8 cellular contexts compared by ENCODE assay signal in genomic region chr19:33795370-33796163, GRCh38. TPM values are rescaled to one million over a fixed set of nuclear protein-coding genes. Genes with fewer than 3 reads are reported as not detected.
DNase-seq lines count a peak whose midpoint lies in the region; ATAC-seq and TF ChIP-seq lines count a peak whose summit lies in the region.

No MANE protein-coding gene starts in this region.

- TF ChIP-seq CTCF in stomach (IDR thresholded peaks at IDR 0.05): peak in 5 of 7 experiments; percentile 58 to 96 (median 77)

- DNase-seq in AML-193 (lab: John Stamatoyannopoulos, UW) (peak; percentile 19 to 34), H7 (peak; percentile 99), NCI-H748 (lab: John Stamatoyannopoulos, UW; ENCODE audit: unreplicated experiment) (peak; percentile 91), activated T-cell treated with anti-CD3 and anti-CD28 coated beads for 24 hours (ENCODE audit: low read depth) (peak; percentile 42), mucosa of gallbladder (ENCODE audit: low spot score) (peak; percentile 82), stomach (peak; percentile 85)

- H3K27ac ChIP-seq in esophagus (ENCODE audit: low read depth in 2 of 2, low read length in 1 of 2) (peak overlapping the region; percentile 91 to 96), stomach (peak overlapping the region; percentile 89 to 98 (median 96))

- no peak for TF ChIP-seq POLR2A in stomach (IDR thresholded peaks at IDR 0.05)

- WGBS in esophagus, 2 donors: 1% methylated on average over 68 to 92 of the region's 92 CpGs
- 0 to 1% (median 0%) methylated on average over 63 to 92 of the region's 92 CpGs for WGBS in stomach, 5 donors

- intact Hi-C loops in stomach (cut with DNase I; ENCODE audit: low total_unique reads): loop anchor here (10.0 kb wide), 1 partner anchor 109 kb away; no protein-coding TSS in a partner anchor

- H3K4me1 ChIP-seq in esophagus (ENCODE audit: control insufficient read depth in 2 of 2, insufficient read depth in 2 of 2, low read length in 1 of 2) (peaks cover 0 to 6% of the 10 kb centered on the region in 2 donors), stomach (peaks cover 8 to 52% (median 36%) of the 10 kb centered on the region in 4 donors)

- no peak for ATAC-seq in GM21423 (IDR thresholded peaks at IDR 0.05; ENCODE audit: unreplicated experiment)

- H3K27me3 ChIP-seq in H7 (ENCODE audit: control insufficient read depth, insufficient read depth, low read length): no peaks in the 10 kb centered on the region
- no peaks in the 10 kb centered on the region for H3K27me3 ChIP-seq in esophagus (ENCODE audit: control insufficient read depth in 1 of 2, insufficient read depth in 2 of 2, low read length in 2 of 2)
- H3K27me3 ChIP-seq in stomach: peaks cover 0 to 20% (median 0%) of the 10 kb centered on the region in 3 donors

- H3K9me3 ChIP-seq in esophagus (ENCODE audit: control insufficient read depth in 2 of 2, insufficient read depth in 1 of 2, low read depth in 1 of 2, low read length in 1 of 2) (no peaks in the 10 kb centered on the region), stomach (no peaks in the 10 kb centered on the region)

- no peak for TF ChIP-seq EP300 in stomach (IDR thresholded peaks at IDR 0.05)

- H3K4me3 ChIP-seq in H7 (ENCODE audit: insufficient read depth, low read depth, low read length) (peak overlapping the region; percentile 87), esophagus (ENCODE audit: low read depth in 1 of 2, low read length in 2 of 2) (peak overlapping the region; percentile 62 to 69), stomach (peak overlapping the region; percentile 75 to 88 (median 86))

- H3K36me3 ChIP-seq in H7 (replicated peaks; ENCODE audit: control insufficient read depth, insufficient read depth, low read length): peaks cover 3% of the 10 kb centered on the region
- no peaks in the 10 kb centered on the region for H3K36me3 ChIP-seq in esophagus (ENCODE audit: control insufficient read depth in 2 of 2, insufficient read depth in 2 of 2, low read length in 1 of 2)
- H3K36me3 ChIP-seq in stomach: peaks cover 0 to 5% (median 0%) of the 10 kb centered on the region in 4 donors

RNA-seq across cellular contexts. Expression of gene KCTD15, which starts 1.1 kb away (rescaled TPM):
- 44.9 and 47.4 TPM in 2 replicates for total RNA-seq in H7 (2014; rRNA removed; shearing (Covaris generic))
- polyA plus RNA-seq in esophagus (10 to 100 TPM; 23.8 to 33.1 TPM), stomach (10 to 100 TPM; 14.1 to 28.8 (median 18.2) TPM)
- total RNA-seq in mucosa of gallbladder (28.0 TPM), stomach (100 to 1,000 TPM in 1 of 5 donors, 10 to 100 TPM in 4; 16.5 to 172 (median 32.4) TPM)

Comparison
In these comparisons a context has a peak if more than half of its experiments do, and no peak if none do; other contexts are left out.
1. DNase-seq: peak in every context shown above with its lines; median percentile 99 in H7; 91 in NCI-H748; 85 in stomach; 82 in mucosa of gallbladder; 42 in activated T-cell treated with anti-CD3 and anti-CD28 coated beads for 24 hours; 26 in AML-193.